ENCODE assay signal across 1 cellular context in genomic region chr6:31663961-31664789, GRCh38.
TF ChIP-seq lines count a peak whose summit lies in the region.

No MANE protein-coding gene starts in this region.

TF ChIP-seq in H1, 55 proteins besides CTCF, POLR2A, EP300 and RAD21:
- TF ChIP-seq ZNF274 (IDR thresholded peaks at IDR 0.05; ENCODE audit: borderline replicate concordance, extremely low read depth, low read length), result no peak
- 0 out of 2 replicates have a peak, but pooled peaks have one; percentile 4 for TF ChIP-seq ATF2 (IDR thresholded peaks at IDR 0.05; ENCODE audit: low read length)
